In genomic region chr16:70694088-70694487, GRCh38 we compare ENCODE assay signal across 1 cellular context.
A peak's percentile ranks its signal among the peaks of the same experiment; 100 is the strongest.
TF ChIP-seq lines count a peak whose summit lies in the region.

No MANE protein-coding gene starts in this region.

TF ChIP-seq in A549, 52 proteins besides CTCF, POLR2A, EP300 and RAD21 (continued from another document):
- no peak for TF ChIP-seq REST (IDR thresholded peaks at IDR 0.05)
- TF ChIP-seq JUNB (IDR thresholded peaks at IDR 0.05), result peak; percentile 45
